15 cellular contexts compared by ENCODE assay signal in genomic region chr16:54538241-54538640, GRCh38.
DNase-seq lines count a peak whose midpoint lies in the region; ATAC-seq and TF ChIP-seq lines count a peak whose summit lies in the region.
"Had no signal": no experiment of that assay in that cellular context is flagged by ENCODE, and none has a peak within 500 bp of the region (broad histone marks: within the 10 kb centered on the region; RNA-seq: fewer than 3 reads in every experiment).

No MANE protein-coding gene starts in this region.

- POLR2A ChIA-PET in HEK293 (lab: Yijun Ruan, JAX), result no interaction called here

- in situ Hi-C loops in SK-MEL-5 (cut with HindIII; ENCODE audit: low pct_unique_long_range_greater_than_20kb, low sequenced_read_pairs), result no loop called here

- intact Hi-C loops in ascending aorta (cut with DNase I), result no loop called here

- DNase-seq in SK-MEL-5 (ENCODE audit: low read depth, low spot score), result peak; percentile 28
- no peak for DNase-seq in foreskin keratinocyte
- no peak for DNase-seq in OCI-M2 (lab: John Stamatoyannopoulos, UW; ENCODE audit: unreplicated experiment)
- no peak for DNase-seq in ascending aorta (ENCODE audit: low spot score in 2 of 2)
- DNase-seq: ACHN; activated gamma-delta T cell; body of pancreas; foreskin melanocyte; left ventricle myocardium superior; naive thymus-derived CD4-positive, alpha-beta T cell; PC-3 had no signal

- no peaks in the 10 kb centered on the region for H3K36me3 ChIP-seq in HEK293 (ENCODE audit: control insufficient read depth in 2 of 2, insufficient read depth in 1 of 2, low read length in 2 of 2)
- no peaks in the 10 kb centered on the region for H3K36me3 ChIP-seq in ascending aorta

- TF ChIP-seq CTCF in 22Rv1 (IDR thresholded peaks at IDR 0.05) (peak; percentile 14; the same call in 1 of the 2 replicates), HEK293 (tag by site-specific recombination; IDR thresholded peaks at IDR 0.05) (peak; percentile 28; the same call in 1 of the 2 replicates), foreskin keratinocyte (conservative IDR thresholded peaks at IDR 0.05) (peak; percentile 30), ascending aorta (IDR thresholded peaks at IDR 0.05) (no peak)

- CTCF ChIA-PET in HEK293 (lab: Yijun Ruan, JAX), result interaction anchor here (0.6 kb wide), 1 partner anchor 483 kb away, joined by 3 read pairs; no protein-coding TSS in a partner anchor

- H3K27ac ChIP-seq in 22Rv1 (no peak overlapping the region), HEK293 (ENCODE audit: extremely low read depth, low read depth, low read length) (no peak overlapping the region), foreskin keratinocyte (no peak overlapping the region), ascending aorta (no peak overlapping the region)
- H3K27ac ChIP-seq: body of pancreas had no signal

- ATAC-seq in foreskin keratinocyte (no peak), GM19351 (IDR thresholded peaks at IDR 0.05; ENCODE audit: unreplicated experiment) (no peak), GM18870 (IDR thresholded peaks at IDR 0.05; ENCODE audit: unreplicated experiment) (no peak)
- ATAC-seq: body of pancreas; left ventricle myocardium superior; naive thymus-derived CD4-positive, alpha-beta T cell; PC-3 had no signal

- H3K27me3 ChIP-seq in foreskin keratinocyte (peaks cover 2% of the 10 kb centered on the region), ascending aorta (peaks cover 5% of the 10 kb centered on the region)
- H3K27me3 ChIP-seq: body of pancreas had no signal

- H3K4me1 ChIP-seq in HEK293 (ENCODE audit: control insufficient read depth, insufficient read depth, low read length) (no peaks in the 10 kb centered on the region), foreskin keratinocyte (no peaks in the 10 kb centered on the region), ascending aorta (no peaks in the 10 kb centered on the region)

- no peaks in the 10 kb centered on the region for H3K9me3 ChIP-seq in HEK293 (ENCODE audit: control insufficient read depth, insufficient read depth, low read depth, low read length)
- H3K9me3 ChIP-seq in ascending aorta, result no peaks in the 10 kb centered on the region
- H3K9me3 ChIP-seq: body of pancreas had no signal

- H3K4me3 ChIP-seq in HEK293 (ENCODE audit: low read depth, low read length) (no peak overlapping the region), ascending aorta (no peak overlapping the region)
- H3K4me3 ChIP-seq: body of pancreas had no signal

TF ChIP-seq in HEK293, 187 proteins besides CTCF, POLR2A, EP300 and RAD21:
- TF ChIP-seq ZBTB8A (tag by site-specific recombination; IDR thresholded peaks at IDR 0.05) (no peak), OVOL3 (tag by site-specific recombination; IDR thresholded peaks at IDR 0.05) (no peak), BCL11A (tag by site-specific recombination; IDR thresholded peaks at IDR 0.05; ENCODE audit: low read depth) (no peak), ZNF366 (tag by site-specific recombination; conservative IDR thresholded peaks at IDR 0.05) (no peak), KLF9 (tag by site-specific recombination; IDR thresholded peaks at IDR 0.05; ENCODE audit: low read depth) (no peak), ZNF791 (tag by site-specific recombination; IDR thresholded peaks at IDR 0.05) (no peak), ZNF768 (tag by site-specific recombination; IDR thresholded peaks at IDR 0.05) (no peak), ZNF2 (tag by site-specific recombination; IDR thresholded peaks at IDR 0.05) (no peak), ZNF426 (tag by site-specific recombination; IDR thresholded peaks at IDR 0.05) (no peak), ZNF624 (tag by site-specific recombination; IDR thresholded peaks at IDR 0.05) (no peak), ZNF510 (tag by site-specific recombination; IDR thresholded peaks at IDR 0.05; ENCODE audit: insufficient replicate concordance) (no peak), ZNF596 (tag by site-specific recombination; IDR thresholded peaks at IDR 0.05) (no peak), ZNF16 (tag by site-specific recombination; IDR thresholded peaks at IDR 0.05; ENCODE audit: low read depth) (no peak), ZNF558 (tag by site-specific recombination; IDR thresholded peaks at IDR 0.05) (no peak)
- TF ChIP-seq, protein P1, sequence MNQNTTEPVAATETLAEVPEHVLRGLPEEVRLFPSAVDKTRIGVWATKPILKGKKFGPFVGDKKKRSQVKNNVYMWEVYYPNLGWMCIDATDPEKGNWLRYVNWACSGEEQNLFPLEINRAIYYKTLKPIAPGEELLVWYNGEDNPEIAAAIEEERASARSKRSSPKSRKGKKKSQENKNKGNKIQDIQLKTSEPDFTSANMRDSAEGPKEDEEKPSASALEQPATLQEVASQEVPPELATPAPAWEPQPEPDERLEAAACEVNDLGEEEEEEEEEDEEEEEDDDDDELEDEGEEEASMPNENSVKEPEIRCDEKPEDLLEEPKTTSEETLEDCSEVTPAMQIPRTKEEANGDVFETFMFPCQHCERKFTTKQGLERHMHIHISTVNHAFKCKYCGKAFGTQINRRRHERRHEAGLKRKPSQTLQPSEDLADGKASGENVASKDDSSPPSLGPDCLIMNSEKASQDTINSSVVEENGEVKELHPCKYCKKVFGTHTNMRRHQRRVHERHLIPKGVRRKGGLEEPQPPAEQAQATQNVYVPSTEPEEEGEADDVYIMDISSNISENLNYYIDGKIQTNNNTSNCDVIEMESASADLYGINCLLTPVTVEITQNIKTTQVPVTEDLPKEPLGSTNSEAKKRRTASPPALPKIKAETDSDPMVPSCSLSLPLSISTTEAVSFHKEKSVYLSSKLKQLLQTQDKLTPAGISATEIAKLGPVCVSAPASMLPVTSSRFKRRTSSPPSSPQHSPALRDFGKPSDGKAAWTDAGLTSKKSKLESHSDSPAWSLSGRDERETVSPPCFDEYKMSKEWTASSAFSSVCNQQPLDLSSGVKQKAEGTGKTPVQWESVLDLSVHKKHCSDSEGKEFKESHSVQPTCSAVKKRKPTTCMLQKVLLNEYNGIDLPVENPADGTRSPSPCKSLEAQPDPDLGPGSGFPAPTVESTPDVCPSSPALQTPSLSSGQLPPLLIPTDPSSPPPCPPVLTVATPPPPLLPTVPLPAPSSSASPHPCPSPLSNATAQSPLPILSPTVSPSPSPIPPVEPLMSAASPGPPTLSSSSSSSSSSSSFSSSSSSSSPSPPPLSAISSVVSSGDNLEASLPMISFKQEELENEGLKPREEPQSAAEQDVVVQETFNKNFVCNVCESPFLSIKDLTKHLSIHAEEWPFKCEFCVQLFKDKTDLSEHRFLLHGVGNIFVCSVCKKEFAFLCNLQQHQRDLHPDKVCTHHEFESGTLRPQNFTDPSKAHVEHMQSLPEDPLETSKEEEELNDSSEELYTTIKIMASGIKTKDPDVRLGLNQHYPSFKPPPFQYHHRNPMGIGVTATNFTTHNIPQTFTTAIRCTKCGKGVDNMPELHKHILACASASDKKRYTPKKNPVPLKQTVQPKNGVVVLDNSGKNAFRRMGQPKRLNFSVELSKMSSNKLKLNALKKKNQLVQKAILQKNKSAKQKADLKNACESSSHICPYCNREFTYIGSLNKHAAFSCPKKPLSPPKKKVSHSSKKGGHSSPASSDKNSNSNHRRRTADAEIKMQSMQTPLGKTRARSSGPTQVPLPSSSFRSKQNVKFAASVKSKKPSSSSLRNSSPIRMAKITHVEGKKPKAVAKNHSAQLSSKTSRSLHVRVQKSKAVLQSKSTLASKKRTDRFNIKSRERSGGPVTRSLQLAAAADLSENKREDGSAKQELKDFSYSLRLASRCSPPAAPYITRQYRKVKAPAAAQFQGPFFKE (tag by site-specific recombination; IDR thresholded peaks at IDR 0.05; ENCODE audit: borderline replicate concordance), result no peak
- TF ChIP-seq, protein P2, sequence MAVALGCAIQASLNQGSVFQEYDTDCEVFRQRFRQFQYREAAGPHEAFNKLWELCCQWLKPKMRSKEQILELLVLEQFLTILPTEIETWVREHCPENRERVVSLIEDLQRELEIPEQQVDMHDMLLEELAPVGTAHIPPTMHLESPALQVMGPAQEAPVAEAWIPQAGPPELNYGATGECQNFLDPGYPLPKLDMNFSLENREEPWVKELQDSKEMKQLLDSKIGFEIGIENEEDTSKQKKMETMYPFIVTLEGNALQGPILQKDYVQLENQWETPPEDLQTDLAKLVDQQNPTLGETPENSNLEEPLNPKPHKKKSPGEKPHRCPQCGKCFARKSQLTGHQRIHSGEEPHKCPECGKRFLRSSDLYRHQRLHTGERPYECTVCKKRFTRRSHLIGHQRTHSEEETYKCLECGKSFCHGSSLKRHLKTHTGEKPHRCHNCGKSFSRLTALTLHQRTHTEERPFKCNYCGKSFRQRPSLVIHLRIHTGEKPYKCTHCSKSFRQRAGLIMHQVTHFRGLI (tag by site-specific recombination; IDR thresholded peaks at IDR 0.05), result no peak

Comparison
In these comparisons a context has a peak if more than half of its experiments do, and no peak if none do; other contexts are left out.
1. CTCF ChIP-seq: peak in 22Rv1 (single experiment), HEK293 (single experiment) and foreskin keratinocyte (single experiment); none in ascending aorta (0 of 3).